ENCODE assay signal across 1 cellular context in genomic region chr2:191845248-191845715, GRCh38.
TF ChIP-seq lines count a peak whose summit lies in the region.

No MANE protein-coding gene starts in this region.

TF ChIP-seq in IMR-90, 13 proteins besides CTCF, POLR2A, EP300 and RAD21 (continued from another document):
- TF ChIP-seq NFE2L2 (IDR thresholded peaks at IDR 0.05; ENCODE audit: low read depth, low read length) (no peak), MAFK (IDR thresholded peaks at IDR 0.05; ENCODE audit: low read depth, low read length) (no peak)
